8 cellular contexts compared by ENCODE assay signal in the genomic region with DNA sequence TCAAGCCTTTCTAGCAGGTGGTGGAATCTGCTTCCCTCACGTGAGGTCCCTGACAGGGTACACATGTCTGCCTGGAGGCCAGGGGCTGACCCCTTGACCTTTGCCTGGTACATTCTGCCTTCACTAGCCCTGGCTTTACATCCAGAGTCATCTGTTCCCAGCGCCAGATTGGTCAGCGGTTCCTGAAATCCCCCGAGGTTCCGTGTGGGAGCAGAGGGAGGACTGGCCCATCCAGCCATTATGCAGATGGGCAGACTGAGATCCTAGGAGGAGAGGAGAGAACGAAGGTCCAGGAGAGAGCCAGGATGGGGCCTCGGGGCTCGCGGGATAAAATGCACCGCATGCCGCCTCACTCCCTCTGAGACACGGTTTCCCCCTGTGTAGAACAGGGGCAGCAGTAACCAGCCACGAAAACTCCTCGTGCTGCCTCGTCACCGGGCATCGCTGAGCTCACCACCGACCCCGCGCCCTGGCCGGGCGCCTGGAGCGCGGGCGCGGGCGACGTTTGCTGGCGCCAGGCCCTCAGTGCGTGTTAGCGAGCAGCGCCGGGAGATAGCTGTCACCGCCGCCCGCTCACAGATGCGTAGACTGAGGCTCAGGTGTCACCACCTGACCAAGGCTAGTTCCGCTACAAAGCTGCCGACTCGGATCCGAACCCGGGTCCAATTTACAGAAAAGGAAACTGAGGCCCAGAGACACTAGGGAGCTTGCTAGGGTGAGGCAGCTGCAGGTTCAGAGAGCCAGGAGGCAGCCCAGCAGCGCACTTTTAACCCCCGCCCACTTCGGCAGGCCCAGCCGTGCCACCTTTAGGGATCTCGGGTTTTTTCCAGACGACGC. TPM values are rescaled to one million over a fixed set of nuclear protein-coding genes. Genes with fewer than 3 reads are reported as not detected.
DNase-seq lines count a peak whose midpoint lies in the region; ATAC-seq and TF ChIP-seq lines count a peak whose summit lies in the region.

No MANE protein-coding gene starts in this region.

- DNase-seq in BJ (ENCODE audit: low read depth): no peak
- no peak for DNase-seq in astrocyte of the cerebellum (ENCODE audit: low read depth)
- DNase-seq in left colon: peak; percentile 56 to 70
- no peak for DNase-seq in testis
- DNase-seq in retina: no peak
- no peak for DNase-seq in T1000 (lab: John Stamatoyannopoulos, UW)

- ATAC-seq in GM19043 (IDR thresholded peaks at IDR 0.05; ENCODE audit: low read depth, unreplicated experiment) (peak; percentile 0), left colon (peak; percentile 1)

- H3K27me3 ChIP-seq in BJ (ENCODE audit: control insufficient read depth, insufficient read depth, low read length) (no peaks in the 10 kb centered on the region), HUES48 (ENCODE audit: control insufficient read depth, insufficient read depth, low read length) (peaks cover 24% of the 10 kb centered on the region), testis (no peaks in the 10 kb centered on the region)

- peaks cover 11% of the 10 kb centered on the region; the same call in 1 of the 2 replicates for H3K4me1 ChIP-seq in HUES48 (ENCODE audit: control insufficient read depth, insufficient read depth, low read length)
- H3K4me1 ChIP-seq in testis: peaks cover 40% of the 10 kb centered on the region

- H3K9me3 ChIP-seq in HUES48 (ENCODE audit: control insufficient read depth, insufficient read depth, low read length) (no peaks in the 10 kb centered on the region), testis (no peaks in the 10 kb centered on the region)

- H3K27ac ChIP-seq in HUES48 (ENCODE audit: low read depth, low read length): no peak overlapping the region
- no peak overlapping the region for H3K27ac ChIP-seq in testis

- TF ChIP-seq CTCF in BJ (IDR thresholded peaks at IDR 0.05; ENCODE audit: insufficient read depth, low read depth, low read length): no peak
- TF ChIP-seq CTCF in astrocyte of the cerebellum (IDR thresholded peaks at IDR 0.05; ENCODE audit: low read depth, low read length, missing control alignments): no peak
- TF ChIP-seq CTCF in testis (IDR thresholded peaks at IDR 0.05): no peak

- H3K9ac ChIP-seq in HUES48 (ENCODE audit: low read depth, low read length): no peak overlapping the region

- in situ Hi-C loops in astrocyte of the cerebellum (cut with HindIII; ENCODE audit: low sequenced_read_pairs): loop anchor here (25.0 kb wide), 1 partner anchor 254 kb away; no protein-coding TSS in a partner anchor

- H3K4me3 ChIP-seq in BJ (ENCODE audit: low read depth, low read length) (peak overlapping the region; percentile 31), HUES48 (ENCODE audit: low read depth, low read length) (peak overlapping the region; percentile 67), astrocyte of the cerebellum (ENCODE audit: low read depth, low read length) (peak overlapping the region; percentile 68), testis (peak overlapping the region; percentile 80 to 88)

- H3K36me3 ChIP-seq in BJ (ENCODE audit: control insufficient read depth, insufficient read depth, low read length) (no peaks in the 10 kb centered on the region; the same call in 1 of the 2 replicates), HUES48 (ENCODE audit: control insufficient read depth, insufficient read depth, low read length) (no peaks in the 10 kb centered on the region), testis (ENCODE audit: low read depth, missing control alignments) (no peaks in the 10 kb centered on the region)

- CTCF ChIA-PET in BJ (lab: Yijun Ruan, JAX): interaction anchor here (2.0 kb wide), 1 partner anchor 228 kb away, joined by 12 read pairs; no protein-coding TSS in a partner anchor

- intact Hi-C loops in left colon (cut with DNase I, micrococcal nuclease) (no loop called here), testis (cut with DNase I; ENCODE audit: low total_unique reads) (loop anchor here (10.0 kb wide), 2 partner anchors 159 to 231 kb away; a partner anchor contains a TSS)

- no peak for TF ChIP-seq POLR2A in testis (IDR thresholded peaks at IDR 0.05)

- POLR2A ChIA-PET in BJ (lab: Charles Lee): interaction anchor here (0.9 kb wide), 1 partner anchor 8 kb away, joined by 3 read pairs; no protein-coding TSS in a partner anchor

- WGBS in testis, 2 donors: 13 to 43% methylated on average over 9 to 42 of the region's 49 CpGs

RNA-seq across cellular contexts. Expression of a gene that starts 0.8 kb away (rescaled TPM):
- 22.9 and 41.8 TPM in 2 replicates for polyA plus RNA-seq in BJ (2011; rRNA removed)
- polyA minus RNA-seq in BJ (2011; rRNA and poly(A)+ RNA removed): 38.5 and 58.0 TPM in 2 replicates
- 10 to 100 TPM; 74.2 to 75.8 TPM for total RNA-seq in left colon
- 10 to 100 TPM; 13.5 to 17.5 TPM for total RNA-seq in testis
- 15.4 TPM for polyA plus RNA-seq in testis (ENCODE audit: insufficient read depth, low read depth, low replicate concordance)

RNA-seq across cellular contexts. Expression of a gene that starts 30.5 kb away (rescaled TPM):
- polyA plus RNA-seq in BJ (2011; rRNA removed) (7.9 and 13.3 TPM in 2 replicates), testis (ENCODE audit: insufficient read depth, low read depth, low replicate concordance) (12.1 TPM)
- 9.0 and 9.1 TPM in 2 replicates for polyA minus RNA-seq in BJ (2011; rRNA and poly(A)+ RNA removed)
- total RNA-seq in left colon (1 to 10 TPM; 3.1 to 5.6 TPM), testis (10 to 100 TPM; 17.9 to 20.0 TPM)

Comparison
In these comparisons a context has a peak if more than half of its experiments do, and no peak if none do; other contexts are left out.
1. DNase-seq: peak in left colon (2 of 2); none in BJ (single experiment), astrocyte of the cerebellum (single experiment), testis (single experiment), retina (single experiment) and T1000 (single experiment).
2. H3K4me3 ChIP-seq: peak in every context shown above with its lines; median percentile 84 in testis; 68 in astrocyte of the cerebellum; 67 in HUES48; 31 in BJ.
3. RNA of a gene that starts 0.8 kb away (total RNA-seq): 74.2 to 75.8 TPM in left colon; 13.5 to 17.5 TPM in testis; every median in the first group is over 4 times any median in the second.